ENCODE assay signal across 7 cellular contexts in the genomic region with DNA sequence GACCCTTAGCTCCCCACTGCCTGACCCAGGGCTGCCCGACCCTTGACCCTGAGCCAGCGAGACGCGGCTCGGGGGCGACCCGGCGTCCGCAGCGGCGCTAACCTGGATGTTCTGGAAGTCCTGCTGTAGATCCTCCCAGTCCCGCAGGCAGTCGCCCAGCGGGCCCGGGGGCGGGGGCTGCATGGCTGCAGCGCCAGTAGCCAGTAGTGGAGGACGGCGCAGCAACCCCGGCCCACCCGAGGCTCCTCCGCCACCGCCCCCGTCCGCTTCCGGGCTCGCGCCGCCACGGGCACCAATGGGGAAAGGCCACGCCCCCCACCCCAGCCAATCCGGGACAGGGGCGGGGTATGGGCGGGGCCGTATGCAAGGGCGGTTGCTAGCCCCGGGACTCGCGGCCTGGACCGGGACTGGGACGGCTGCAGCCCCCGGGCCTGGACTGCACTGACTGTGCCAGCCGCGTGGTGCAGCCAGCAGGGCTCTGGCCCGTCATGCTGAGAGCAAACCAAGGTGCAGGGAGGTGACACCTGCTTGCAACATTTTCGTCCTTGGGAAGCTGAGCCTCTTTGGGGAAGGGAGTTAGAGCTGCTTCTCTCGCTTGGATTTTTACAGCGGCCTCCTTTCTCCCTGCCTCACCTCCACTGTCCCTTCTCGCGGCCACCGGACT. TPM values are rescaled to one million over a fixed set of nuclear protein-coding genes. Genes with fewer than 3 reads are reported as not detected.
DNase-seq lines count a peak whose midpoint lies in the region; ATAC-seq and TF ChIP-seq lines count a peak whose summit lies in the region.

A gene (minus strand): TSS at position 208 of the 664 bp plus-strand sequence. CDS start 25 bp downstream, at position 183.

- H3K36me3 ChIP-seq in hepatocyte (replicated peaks; ENCODE audit: insufficient read depth, low read depth): no peaks in the 10 kb centered on the region

- H3K27me3 ChIP-seq in hepatocyte: no peaks in the 10 kb centered on the region

- ATAC-seq in GM18517 (IDR thresholded peaks at IDR 0.05; ENCODE audit: unreplicated experiment): peak; percentile 78
- peak; percentile 90 for ATAC-seq in HG03039 (IDR thresholded peaks at IDR 0.05; ENCODE audit: unreplicated experiment)

- H2AFZ ChIP-seq in hepatocyte: peak within 1 kb of the TSS; percentile 50

- no peaks in the 10 kb centered on the region for H4K20me1 ChIP-seq in hepatocyte (ENCODE audit: insufficient read depth, poor library complexity, severe bottlenecking)

- H3K79me2 ChIP-seq in hepatocyte: no peaks in the 10 kb centered on the region

- 18% methylated on average over 16 of the region's 51 CpGs for WGBS in hepatocyte (ENCODE audit: low lambda C conversion rate, missing lambda C conversion rate)

- peaks cover 8% of the 10 kb centered on the region for H3K4me1 ChIP-seq in hepatocyte (ENCODE audit: insufficient read depth)

- peak within 1 kb of the TSS; percentile 100 for H3K4me2 ChIP-seq in hepatocyte

- DNase-seq in NCI-H2081 (lab: John Stamatoyannopoulos, UW) (peak; percentile 93 to 95), T-helper 9 cell (peak; percentile 97), astrocyte of the cerebellum (ENCODE audit: low read depth) (peak; percentile 79), hepatocyte (ENCODE audit: low spot score) (peak; percentile 98), retina (peak; percentile 93)

- in situ Hi-C loops in astrocyte of the cerebellum (cut with HindIII; ENCODE audit: low sequenced_read_pairs): no loop called here

- TF ChIP-seq CTCF in astrocyte of the cerebellum (IDR thresholded peaks at IDR 0.05; ENCODE audit: low read depth, low read length, missing control alignments): peak; percentile 20
- TF ChIP-seq CTCF in hepatocyte (IDR thresholded peaks at IDR 0.05; ENCODE audit: poor library complexity): no peak

- no peaks in the 10 kb centered on the region for H3K9me3 ChIP-seq in hepatocyte (ENCODE audit: low read depth)

- H3K4me3 ChIP-seq in astrocyte of the cerebellum (ENCODE audit: low read depth, low read length) (peak within 1 kb of the TSS; percentile 68), hepatocyte (peak within 1 kb of the TSS; percentile 73)

- peak within 1 kb of the TSS; percentile 91 for H3K27ac ChIP-seq in hepatocyte

- H3K9me2 ChIP-seq in hepatocyte (replicated peaks; ENCODE audit: insufficient read depth): no peaks in the 10 kb centered on the region

RNA-seq across cellular contexts. Expression of the gene that starts here (rescaled TPM):
- 40.6 and 50.7 TPM in 2 replicates for total RNA-seq in hepatocyte
- 91.1 and 99.5 TPM in 2 replicates for polyA plus RNA-seq in hepatocyte

Comparison
In these comparisons a context has a peak if more than half of its experiments do, and no peak if none do; other contexts are left out.
1. Peak in every context shown above with its lines: DNase-seq, ATAC-seq, H3K4me3 ChIP-seq and H3K27ac ChIP-seq.